In the genomic region with DNA sequence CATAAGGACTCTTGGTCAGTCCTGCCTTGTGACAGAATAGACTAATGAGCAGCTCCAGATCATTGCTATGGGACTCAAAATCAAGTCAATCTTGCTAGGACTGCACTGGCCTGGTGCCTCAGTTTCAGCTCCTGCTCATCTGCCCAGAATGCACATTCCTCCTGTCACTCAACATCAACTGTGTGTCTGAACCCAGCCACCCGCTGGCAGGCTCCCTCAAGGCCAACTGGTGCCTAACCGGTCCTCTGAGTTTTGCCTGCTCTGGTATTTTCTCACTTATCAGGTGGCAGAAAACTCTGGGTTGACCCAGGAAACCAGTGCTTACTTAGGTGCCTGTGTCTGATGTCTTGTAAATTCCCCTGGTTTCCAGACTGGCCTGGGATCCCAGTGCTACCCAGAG, we compare ENCODE assay signal across 19 cellular contexts.
DNase-seq lines count a peak whose midpoint lies in the region; ATAC-seq and TF ChIP-seq lines count a peak whose summit lies in the region.
"Had no signal": no experiment of that assay in that cellular context is flagged by ENCODE, and none has a peak within 500 bp of the region (broad histone marks: within the 10 kb centered on the region; RNA-seq: fewer than 3 reads in every experiment).

No MANE protein-coding gene starts in this region.

- no peak for TF ChIP-seq EP300 in transverse colon (IDR thresholded peaks at IDR 0.05; ENCODE audit: low read depth)

- TF ChIP-seq POLR2A in transverse colon (IDR thresholded peaks at IDR 0.05): no peak

- no peaks in the 10 kb centered on the region for H3K9me3 ChIP-seq in KOPT-K1 (ENCODE audit: insufficient read depth, low read length, poor library complexity, severe bottlenecking)
- no peaks in the 10 kb centered on the region for H3K9me3 ChIP-seq in transverse colon
- H3K9me3 ChIP-seq: A549, Caco-2 had no signal

- no peak overlapping the region for H3K27ac Mint-ChIP-seq in stimulated activated effector memory CD8-positive, alpha-beta T cell treated with anti-CD3 and anti-CD28 coated beads, Interleukin-12 subunit alpha, Interleukin-12 subunit beta, amount 100 ng/mL, for 72 hours
- H3K27ac Mint-ChIP-seq: CD4-positive, alpha-beta T cell; GM23338; HFFc6; IgD-negative memory B cell had no signal

- no peaks in the 10 kb centered on the region for H3K36me3 Mint-ChIP-seq in stimulated activated effector memory CD8-positive, alpha-beta T cell treated with anti-CD3 and anti-CD28 coated beads, Interleukin-12 subunit alpha, Interleukin-12 subunit beta, amount 100 ng/mL, for 72 hours

- H3K4me3 Mint-ChIP-seq in stimulated activated effector memory CD8-positive, alpha-beta T cell treated with anti-CD3 and anti-CD28 coated beads, Interleukin-12 subunit alpha, Interleukin-12 subunit beta, amount 100 ng/mL, for 72 hours: no peak overlapping the region
- H3K4me3 Mint-ChIP-seq: CD4-positive, alpha-beta T cell; GM23338; HFFc6; IgD-negative memory B cell had no signal

- in situ Hi-C loops in transverse colon (cut with MboI; ENCODE audit: low pct_ligation_motif_present in 1 of 4, low pct_unique_long_range_greater_than_20kb in 1 of 4, low sequenced_read_pairs in 3 of 4): loop anchor here in 1 of 4 donors (25.0 kb wide), 1 partner anchor 602 kb away; no protein-coding TSS in a partner anchor

- no peaks in the 10 kb centered on the region for H3K27me3 ChIP-seq in transverse colon

- WGBS in transverse colon (ENCODE audit: low coverage in 1 of 2), 2 donors: 93% methylated on average over 2 of the region's 2 CpGs; no CpG with 5 or more reads in 1 of the 2 donors

- no peak overlapping the region for H3K4me3 ChIP-seq in transverse colon
- H3K4me3 ChIP-seq: A549, GM23338 had no signal

- ATAC-seq in stimulated activated effector memory CD8-positive, alpha-beta T cell treated with anti-CD3 and anti-CD28 coated beads, Interleukin-12 subunit alpha, Interleukin-12 subunit beta, amount 100 ng/mL, for 72 hours: no peak
- ATAC-seq in HG02798 (IDR thresholded peaks at IDR 0.05; ENCODE audit: poor library complexity, unreplicated experiment): no peak
- ATAC-seq: A549, GM23338, HCT116, HepG2 had no signal

- H3K4me1 ChIP-seq in transverse colon: no peaks in the 10 kb centered on the region
- H3K4me1 ChIP-seq: A549, Caco-2 had no signal

- intact Hi-C loops in transverse colon (cut with DNase I; ENCODE audit: low total_unique reads): loop anchor here (10.0 kb wide), 2 partner anchors 615 to 1705 kb away; no protein-coding TSS in a partner anchor

- DNase-seq in activated CD8-positive, alpha-beta memory T cell treated with anti-CD3 and anti-CD28 coated beads for 24 hours: peak; percentile 33
- DNase-seq in activated CD8-positive, alpha-beta memory T cell treated with anti-CD3 and anti-CD28 coated beads, Interleukin-2, amount 50 U/mL, for 4 hours: no peak
- no peak for DNase-seq in transverse colon
- no peak for DNase-seq in stimulated activated effector memory CD8-positive, alpha-beta T cell treated with anti-CD3 and anti-CD28 coated beads, Interleukin-12 subunit alpha, Interleukin-12 subunit beta, amount 100 ng/mL, for 72 hours (ENCODE audit: low spot score in 2 of 2)
- DNase-seq: AML-193; CD4-positive, alpha-beta T cell; GDM1; HFFc6 had no signal

- no peaks in the 10 kb centered on the region for H3K4me1 Mint-ChIP-seq in stimulated activated effector memory CD8-positive, alpha-beta T cell treated with anti-CD3 and anti-CD28 coated beads, Interleukin-12 subunit alpha, Interleukin-12 subunit beta, amount 100 ng/mL, for 72 hours
- H3K4me1 Mint-ChIP-seq: GM23338, IgD-negative memory B cell had no signal

- H3K27ac ChIP-seq in KOPT-K1 (ENCODE audit: low read depth, low read length, poor library complexity, severe bottlenecking): peak overlapping the region; percentile 99
- peak overlapping the region; percentile 62 for H3K27ac ChIP-seq in VCaP
- no peak overlapping the region for H3K27ac ChIP-seq in transverse colon
- H3K27ac ChIP-seq: 22Rv1, A549, C4-2B had no signal

- TF ChIP-seq CTCF in VCaP (conservative IDR thresholded peaks at IDR 0.05): no peak
- no peak for TF ChIP-seq CTCF in transverse colon (IDR thresholded peaks at IDR 0.05)

- no peaks in the 10 kb centered on the region for H3K9me3 Mint-ChIP-seq in stimulated activated effector memory CD8-positive, alpha-beta T cell treated with anti-CD3 and anti-CD28 coated beads, Interleukin-12 subunit alpha, Interleukin-12 subunit beta, amount 100 ng/mL, for 72 hours
- H3K9me3 Mint-ChIP-seq: CD4-positive, alpha-beta T cell; GM23338; IgD-negative memory B cell had no signal

- H3K36me3 ChIP-seq in KOPT-K1 (ENCODE audit: insufficient read depth, low read length) (no peaks in the 10 kb centered on the region), transverse colon (no peaks in the 10 kb centered on the region)

Comparison
In these comparisons a context has a peak if more than half of its experiments do, and no peak if none do; other contexts are left out.
1. H3K27ac ChIP-seq: peak in KOPT-K1 (single experiment) and VCaP (single experiment); none in transverse colon (0 of 4).